Comparison of ENCODE assay signal across 19 cellular contexts in the genomic region with DNA sequence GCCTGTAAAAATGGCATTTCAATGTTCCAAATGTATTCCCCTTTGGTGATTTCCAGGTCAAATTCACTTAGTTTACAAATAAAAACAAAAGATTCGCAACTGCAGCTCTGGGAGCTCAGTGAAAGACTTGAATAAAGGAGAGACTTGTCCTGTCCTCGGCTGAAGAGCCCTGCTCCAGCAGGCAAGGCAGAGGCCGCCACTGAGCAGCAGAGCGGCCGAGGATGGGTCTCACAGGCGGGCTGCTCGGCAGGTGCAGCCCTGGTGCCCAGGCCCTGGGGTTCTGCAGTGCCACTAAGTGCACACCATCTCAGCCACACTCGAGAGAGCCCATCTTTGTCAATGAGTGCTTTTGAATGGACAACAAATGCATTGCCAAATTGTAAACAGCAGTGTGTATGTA.
"Had no signal": no experiment of that assay in that cellular context is flagged by ENCODE, and none has a peak within 500 bp of the region (broad histone marks: within the 10 kb centered on the region; RNA-seq: fewer than 3 reads in every experiment).

No MANE protein-coding gene starts in this region.

- H3K4me3 ChIP-seq: breast epithelium, esophagus muscularis mucosa, heart left ventricle, left lung, ovary, tibial artery had no signal

- H3K27me3 ChIP-seq: esophagus muscularis mucosa, left lung, neutrophil, ovary, tibial artery had no signal

- H3K27ac ChIP-seq: breast epithelium, esophagus muscularis mucosa, heart left ventricle, left lung, neutrophil, ovary, tibial artery had no signal

- DNase-seq: activated CD4-positive, alpha-beta memory T cell treated with anti-CD3 and anti-CD28 coated beads for 36 hours; activated CD4-positive, alpha-beta T cell treated with anti-CD3 and anti-CD28 coated beads for 48 hours; activated naive CD4-positive, alpha-beta T cell treated with Interleukin-2 at 50 U/mL for 16 hours; activated naive CD8-positive, alpha-beta T cell treated with anti-CD3 and anti-CD28 coated beads for 36 hours; activated T-cell treated with anti-CD3 and anti-CD28 coated beads, Interleukin-2, amount 50 U/mL, for 48 hours; effector memory CD8-positive, alpha-beta T cell; heart left ventricle; immature natural killer cell; kidney glomerular epithelial cell; left lung; ovary; right cardiac atrium; stimulated activated CD4-positive, alpha-beta T cell treated with anti-CD3 and anti-CD28 coated beads, Interleukin-4, amount 100 ng/mL, for 24 hours; stimulated activated naive CD8-positive, alpha-beta T cell treated with anti-CD3 and anti-CD28 coated beads, Interleukin-15, Interleukin-2, amounts not matched to agents 100 U/mL and 50 U/mL, for 24 hours; T-helper 17 cell; tibial artery had no signal
